Comparison of ENCODE assay signal across 10 cellular contexts in genomic region chr13:114142640-114143490, GRCh38. TPM values are rescaled to one million over a fixed set of nuclear protein-coding genes. Genes with fewer than 3 reads are reported as not detected.
DNase-seq lines count a peak whose midpoint lies in the region; ATAC-seq lines count a peak whose summit lies in the region.
"Had no signal": no experiment of that assay in that cellular context is flagged by ENCODE, and none has a peak within 500 bp of the region (broad histone marks: within the 10 kb centered on the region; RNA-seq: fewer than 3 reads in every experiment).

No MANE protein-coding gene starts in this region.

- H3K9me3 Mint-ChIP-seq in CD4-positive, CD25-positive, alpha-beta regulatory T cell = peaks cover 0 to 1% (median 0%) of the 10 kb centered on the region in 7 donors
- no peaks in the 10 kb centered on the region for H3K9me3 Mint-ChIP-seq in immature natural killer cell

- 84 to 86% methylated on average over 28 of the region's 28 CpGs for WGBS in aorta, 2 donors

- H3K4me1 Mint-ChIP-seq in CD4-positive, CD25-positive, alpha-beta regulatory T cell = peaks cover 2 to 31% (median 18%) of the 10 kb centered on the region in 4 donors
- peaks cover 4 to 5% of the 10 kb centered on the region in 2 donors for H3K4me1 Mint-ChIP-seq in immature natural killer cell

- H3K36me3 Mint-ChIP-seq in CD4-positive, CD25-positive, alpha-beta regulatory T cell = peaks cover 5% of the 10 kb centered on the region
- no peaks in the 10 kb centered on the region for H3K36me3 Mint-ChIP-seq in immature natural killer cell

- H3K4me3 Mint-ChIP-seq in CD4-positive, CD25-positive, alpha-beta regulatory T cell = no peak overlapping the region
- no peak overlapping the region for H3K4me3 Mint-ChIP-seq in immature natural killer cell
- H3K4me3 Mint-ChIP-seq: T-helper 1 cell treated with Interleukin-12 subunit alpha and Interleukin-12 subunit beta and Interleukin-4 antibody, amounts not matched to agents 30 μg/mL and 1 μg/mL, for 36 hours had no signal

- ATAC-seq in CD4-positive, CD25-positive, alpha-beta regulatory T cell (ENCODE audit: low read depth in 2 of 2) = peak; percentile 76 to 82
- peak; percentile 68 for ATAC-seq in aorta (ENCODE audit: low FRiP score)
- ATAC-seq in HG02852 (IDR thresholded peaks at IDR 0.05; ENCODE audit: unreplicated experiment) = no peak
- no peak for ATAC-seq in GM21526 (IDR thresholded peaks at IDR 0.05; ENCODE audit: low FRiP score, unreplicated experiment)
- no peak for ATAC-seq in GM21528 (IDR thresholded peaks at IDR 0.05; ENCODE audit: low FRiP score, unreplicated experiment)

- H3K9me3 ChIP-seq in CD4-positive, CD25-positive, alpha-beta regulatory T cell (ENCODE audit: control insufficient read depth in 2 of 2, low read length in 2 of 2) = no peaks in the 10 kb centered on the region
- H3K9me3 ChIP-seq in aorta (ENCODE audit: control insufficient read depth, low read length) = no peaks in the 10 kb centered on the region

- no peaks in the 10 kb centered on the region for H3K27me3 ChIP-seq in CD4-positive, CD25-positive, alpha-beta regulatory T cell (ENCODE audit: control insufficient read depth, insufficient read depth, low read length)
- no peaks in the 10 kb centered on the region for H3K27me3 ChIP-seq in aorta (ENCODE audit: control insufficient read depth in 1 of 2, insufficient read depth in 2 of 2, low read length in 1 of 2)

- DNase-seq in CD4-positive, CD25-positive, alpha-beta regulatory T cell = peak; percentile 64 to 99 (median 87)
- DNase-seq in NCI-H1694 treated with DMSO at 0.1 percent for 48 hours (lab: John Stamatoyannopoulos, UW) = peak; percentile 73
- DNase-seq in activated CD4-positive, alpha-beta T cell treated with anti-CD3 and anti-CD28 coated beads, Interleukin-2, amount 50 U/mL, for 1 hour = peak; percentile 81
- peak; percentile 91 to 93 (median 91) for DNase-seq in immature natural killer cell
- DNase-seq in aorta = peak; percentile 61 to 70

- no peaks in the 10 kb centered on the region for H3K27me3 Mint-ChIP-seq in CD4-positive, CD25-positive, alpha-beta regulatory T cell
- peaks cover 6 to 11% (median 11%) of the 10 kb centered on the region in 3 donors for H3K27me3 Mint-ChIP-seq in immature natural killer cell (ENCODE audit: low read depth in 3 of 3)

- H3K4me1 ChIP-seq in CD4-positive, CD25-positive, alpha-beta regulatory T cell (ENCODE audit: control insufficient read depth, insufficient read depth, low read length, poor library complexity, severe bottlenecking) = peaks cover 78% of the 10 kb centered on the region
- no peaks in the 10 kb centered on the region for H3K4me1 ChIP-seq in aorta (ENCODE audit: control insufficient read depth in 1 of 2, insufficient read depth in 2 of 2, low read length in 2 of 2)

- no peak overlapping the region for H3K27ac Mint-ChIP-seq in CD4-positive, CD25-positive, alpha-beta regulatory T cell
- no peak overlapping the region for H3K27ac Mint-ChIP-seq in immature natural killer cell

- peak overlapping the region; percentile 67 for H3K4me3 ChIP-seq in CD4-positive, CD25-positive, alpha-beta regulatory T cell (ENCODE audit: low read depth, low read length)
- no peak overlapping the region for H3K4me3 ChIP-seq in aorta (ENCODE audit: low read length in 2 of 2)

- intact Hi-C loops in aorta (cut with DNase I) = no loop called here

- H3K36me3 ChIP-seq in CD4-positive, CD25-positive, alpha-beta regulatory T cell (ENCODE audit: control insufficient read depth, insufficient read depth, low read length) = no peaks in the 10 kb centered on the region
- H3K36me3 ChIP-seq in aorta (ENCODE audit: control insufficient read depth in 1 of 2, insufficient read depth in 2 of 2, low read length in 1 of 2) = no peaks in the 10 kb centered on the region

- peak overlapping the region; percentile 85 for H3K27ac ChIP-seq in CD4-positive, CD25-positive, alpha-beta regulatory T cell (ENCODE audit: insufficient read depth, low read length, poor library complexity, severe bottlenecking)
- no peak overlapping the region for H3K27ac ChIP-seq in aorta (ENCODE audit: low read depth in 1 of 2, low read length in 2 of 2)

RNA-seq across cellular contexts. Expression of gene RASA3, which starts 10.4 kb away (rescaled TPM):
- 265 TPM for total RNA-seq in CD4-positive, CD25-positive, alpha-beta regulatory T cell
- 100 to 1,000 TPM in 1 of 4 donors, 10 to 100 TPM in 3; 93.8 to 116 (median 99.6) TPM for polyA plus RNA-seq in CD4-positive, CD25-positive, alpha-beta regulatory T cell
- polyA plus RNA-seq in immature natural killer cell (100 to 1,000 TPM in 1 of 3 donors, 10 to 100 TPM in 2; 37.4 to 153 (median 64.8) TPM), aorta (10 to 100 TPM in 1 of 2 donors, 1 to 10 TPM in 1; 8.1 to 23.0 TPM)
- total RNA-seq in aorta = 10 to 100 TPM; 34.8 to 42.3 TPM

RNA-seq across cellular contexts. Expression of gene CFAP97D2, which starts 36.2 kb away (rescaled TPM):
- not detected for total RNA-seq in CD4-positive, CD25-positive, alpha-beta regulatory T cell
- polyA plus RNA-seq in CD4-positive, CD25-positive, alpha-beta regulatory T cell = under 1 TPM in 2 of 4 donors, not detected in 2; 0.22 to 0.86 TPM
- polyA plus RNA-seq in immature natural killer cell = 1 to 10 TPM in 1 of 3 donors, under 1 TPM in 2; 0.40 to 1.0 (median 0.44) TPM
- total RNA-seq in aorta = not detected
- not detected for polyA plus RNA-seq in aorta
- total RNA-seq: subcutaneous adipose tissue had no signal

Comparison
In these comparisons a context has a peak if more than half of its experiments do, and no peak if none do; other contexts are left out.
1. ATAC-seq: peak in CD4-positive, CD25-positive, alpha-beta regulatory T cell (2 of 2) and aorta (single experiment); none in HG02852 (single experiment), GM21526 (single experiment) and GM21528 (single experiment).
2. Peak in every context shown above with its lines, with median percentiles within 50 percentile points of each other: DNase-seq.